In the genomic region with DNA sequence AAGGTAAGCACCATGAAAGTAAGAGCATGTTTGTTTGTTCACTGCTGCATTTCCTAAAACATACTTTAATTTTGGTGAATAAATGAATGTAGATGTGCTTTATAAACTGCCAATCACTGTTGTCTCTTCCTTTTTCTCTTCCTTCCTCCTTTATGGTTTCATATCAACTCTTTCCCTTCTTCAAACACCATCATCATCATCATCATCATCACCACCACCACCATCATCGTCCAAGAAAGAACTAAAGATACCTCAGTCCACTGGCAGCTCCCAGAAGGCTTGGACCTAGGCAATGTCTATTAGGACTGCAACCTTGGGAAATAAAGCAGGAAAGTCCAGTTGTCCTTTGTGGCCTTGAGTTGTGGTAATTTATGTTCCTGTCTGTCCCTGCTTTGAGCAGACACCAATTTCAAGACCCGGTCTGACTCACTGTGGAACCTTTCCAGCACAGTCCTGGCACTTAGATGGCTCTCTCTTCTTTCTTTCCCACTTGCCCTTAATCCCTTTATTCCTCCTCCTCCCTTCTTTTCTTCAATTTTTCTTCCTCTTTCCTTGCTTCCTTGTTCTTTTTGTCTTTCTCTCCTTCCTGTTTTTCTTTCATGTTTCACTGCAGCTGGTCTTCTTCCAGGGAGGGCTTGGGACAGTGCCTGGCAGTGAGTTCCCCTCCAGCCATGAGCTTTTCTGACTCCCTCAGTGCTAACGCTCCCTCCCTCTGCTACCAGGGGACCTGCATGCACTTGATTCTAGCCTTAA, we compare ENCODE assay signal across 14 cellular contexts.
A peak's percentile ranks its signal among the peaks of the same experiment; 100 is the strongest.
DNase-seq lines count a peak whose midpoint lies in the region; ATAC-seq and TF ChIP-seq lines count a peak whose summit lies in the region.
"Had no signal": no experiment of that assay in that cellular context is flagged by ENCODE, and none has a peak within 500 bp of the region (broad histone marks: within the 10 kb centered on the region; RNA-seq: fewer than 3 reads in every experiment).

No MANE protein-coding gene starts in this region.

- peak overlapping the region; percentile 7 for H3K27ac Mint-ChIP-seq in activated T-helper 17 cell treated with anti-CD3 and anti-CD28 coated beads, Interleukin-2, amount 50 U/mL, for 72 hours
- H3K27ac Mint-ChIP-seq: stimulated activated naive B cell treated with anti-CD40 and anti-IgM and Interleukin-4, amounts not matched to agents 10 μg/mL and 1 μg/mL and 100 μg/mL, for 72 hours had no signal

- 6 to 39% (median 39%) methylated on average over 3 of the region's 3 CpGs for WGBS in ovary, 3 donors

- no peak overlapping the region for H3K4me3 ChIP-seq in ovary
- H3K4me3 ChIP-seq in vagina, result no peak overlapping the region
- no peak overlapping the region for H3K4me3 ChIP-seq in MG63

- peaks cover 6% of the 10 kb centered on the region for H3K4me1 Mint-ChIP-seq in activated T-helper 17 cell treated with anti-CD3 and anti-CD28 coated beads, Interleukin-2, amount 50 U/mL, for 72 hours

- H3K4me3 Mint-ChIP-seq in activated T-helper 17 cell treated with anti-CD3 and anti-CD28 coated beads, Interleukin-2, amount 50 U/mL, for 72 hours, result no peak overlapping the region
- H3K4me3 Mint-ChIP-seq: stimulated activated naive B cell treated with anti-CD40 and anti-IgM and Interleukin-4, amounts not matched to agents 10 μg/mL and 1 μg/mL and 100 μg/mL, for 72 hours had no signal

- H3K9me3 Mint-ChIP-seq in activated T-helper 17 cell treated with anti-CD3 and anti-CD28 coated beads, Interleukin-2, amount 50 U/mL, for 72 hours, result no peaks in the 10 kb centered on the region

- H3K36me3 Mint-ChIP-seq in activated T-helper 17 cell treated with anti-CD3 and anti-CD28 coated beads, Interleukin-2, amount 50 U/mL, for 72 hours (ENCODE audit: low read depth), result no peaks in the 10 kb centered on the region

- H3K27me3 ChIP-seq in foreskin keratinocyte, result no peaks in the 10 kb centered on the region
- no peaks in the 10 kb centered on the region for H3K27me3 ChIP-seq in ovary
- H3K27me3 ChIP-seq in vagina, result no peaks in the 10 kb centered on the region
- no peaks in the 10 kb centered on the region for H3K27me3 ChIP-seq in MG63

- TF ChIP-seq CTCF in foreskin keratinocyte (conservative IDR thresholded peaks at IDR 0.05) (peak; percentile 9), ovary (IDR thresholded peaks at IDR 0.05) (no peak), vagina (IDR thresholded peaks at IDR 0.05) (peak in 1 of 3 experiments; percentile 17)

- no peak for TF ChIP-seq POLR2A in ovary (IDR thresholded peaks at IDR 0.05)
- no peak for TF ChIP-seq POLR2A in vagina (IDR thresholded peaks at IDR 0.05)

- no peak for TF ChIP-seq EP300 in ovary (IDR thresholded peaks at IDR 0.05)

- no peaks in the 10 kb centered on the region for H3K27me3 Mint-ChIP-seq in activated T-helper 17 cell treated with anti-CD3 and anti-CD28 coated beads, Interleukin-2, amount 50 U/mL, for 72 hours
- H3K27me3 Mint-ChIP-seq: stimulated activated naive B cell treated with anti-CD40 and anti-IgM and Interleukin-4, amounts not matched to agents 10 μg/mL and 1 μg/mL and 100 μg/mL, for 72 hours had no signal

- H3K4me1 ChIP-seq in foreskin keratinocyte, result peaks cover 5% of the 10 kb centered on the region
- H3K4me1 ChIP-seq in ovary (ENCODE audit: insufficient read depth), result peaks cover 15% of the 10 kb centered on the region
- H3K4me1 ChIP-seq in vagina, result peaks cover 37% of the 10 kb centered on the region

- H3K36me3 ChIP-seq in ovary (no peaks in the 10 kb centered on the region), vagina (no peaks in the 10 kb centered on the region), MG63 (no peaks in the 10 kb centered on the region)

- DNase-seq in foreskin keratinocyte, result no peak
- DNase-seq in ovary, result peak; percentile 58 to 83 (median 66)
- peak in 1 of 2 donors; percentile 91 for DNase-seq in vagina (ENCODE audit: extremely low spot score in 2 of 2)
- DNase-seq in MG63, result no peak
- DNase-seq in MV-4-11 (lab: John Stamatoyannopoulos, UW), result no peak
- DNase-seq in RPMI8226, result no peak
- DNase-seq: activated CD4-positive, alpha-beta T cell treated with anti-CD3 and anti-CD28 coated beads, Interleukin-2, amount 50 U/mL, for 48 hours; activated gamma-delta T cell; Caco-2; central memory CD4-positive, alpha-beta T cell; erythroblast; NCI-H2029 treated with DMSO at 0.1 percent for 48 hours; stimulated activated naive B cell treated with anti-CD40 and anti-IgM and Interleukin-4, amounts not matched to agents 10 μg/mL and 1 μg/mL and 100 μg/mL, for 72 hours had no signal

- no peaks in the 10 kb centered on the region for H3K9me3 ChIP-seq in ovary
- no peaks in the 10 kb centered on the region for H3K9me3 ChIP-seq in vagina
- H3K9me3 ChIP-seq in MG63, result no peaks in the 10 kb centered on the region
- H3K9me3 ChIP-seq: Caco-2 had no signal

- no peak for ATAC-seq in activated T-helper 17 cell treated with anti-CD3 and anti-CD28 coated beads, Interleukin-2, amount 50 U/mL, for 72 hours (replicated peaks)
- no peak for ATAC-seq in foreskin keratinocyte
- ATAC-seq: stimulated activated naive B cell treated with anti-CD40 and anti-IgM and Interleukin-4, amounts not matched to agents 10 μg/mL and 1 μg/mL and 100 μg/mL, for 72 hours had no signal

- intact Hi-C loops in ovary (cut with DNase I), result no loop called here
- intact Hi-C loops in vagina (cut with DNase I), result no loop called here

- H3K27ac ChIP-seq in foreskin keratinocyte (no peak overlapping the region), ovary (peak overlapping the region in 1 of 2 donors; percentile 89), vagina (peak overlapping the region; percentile 84)

Comparison
In these comparisons a context has a peak if more than half of its experiments do, and no peak if none do; other contexts are left out.
1. DNase-seq: peak in ovary (5 of 5); none in foreskin keratinocyte (0 of 2), MG63 (single experiment), MV-4-11 (single experiment) and RPMI8226 (single experiment).